Comparison of ENCODE assay signal across 1 cellular context in genomic region chr10:63042256-63042655, GRCh38.
TF ChIP-seq lines count a peak whose summit lies in the region.

No MANE protein-coding gene starts in this region.

TF ChIP-seq in H1, 55 proteins besides CTCF, POLR2A, EP300 and RAD21 (continued from another document):
- TF ChIP-seq, protein P1, sequence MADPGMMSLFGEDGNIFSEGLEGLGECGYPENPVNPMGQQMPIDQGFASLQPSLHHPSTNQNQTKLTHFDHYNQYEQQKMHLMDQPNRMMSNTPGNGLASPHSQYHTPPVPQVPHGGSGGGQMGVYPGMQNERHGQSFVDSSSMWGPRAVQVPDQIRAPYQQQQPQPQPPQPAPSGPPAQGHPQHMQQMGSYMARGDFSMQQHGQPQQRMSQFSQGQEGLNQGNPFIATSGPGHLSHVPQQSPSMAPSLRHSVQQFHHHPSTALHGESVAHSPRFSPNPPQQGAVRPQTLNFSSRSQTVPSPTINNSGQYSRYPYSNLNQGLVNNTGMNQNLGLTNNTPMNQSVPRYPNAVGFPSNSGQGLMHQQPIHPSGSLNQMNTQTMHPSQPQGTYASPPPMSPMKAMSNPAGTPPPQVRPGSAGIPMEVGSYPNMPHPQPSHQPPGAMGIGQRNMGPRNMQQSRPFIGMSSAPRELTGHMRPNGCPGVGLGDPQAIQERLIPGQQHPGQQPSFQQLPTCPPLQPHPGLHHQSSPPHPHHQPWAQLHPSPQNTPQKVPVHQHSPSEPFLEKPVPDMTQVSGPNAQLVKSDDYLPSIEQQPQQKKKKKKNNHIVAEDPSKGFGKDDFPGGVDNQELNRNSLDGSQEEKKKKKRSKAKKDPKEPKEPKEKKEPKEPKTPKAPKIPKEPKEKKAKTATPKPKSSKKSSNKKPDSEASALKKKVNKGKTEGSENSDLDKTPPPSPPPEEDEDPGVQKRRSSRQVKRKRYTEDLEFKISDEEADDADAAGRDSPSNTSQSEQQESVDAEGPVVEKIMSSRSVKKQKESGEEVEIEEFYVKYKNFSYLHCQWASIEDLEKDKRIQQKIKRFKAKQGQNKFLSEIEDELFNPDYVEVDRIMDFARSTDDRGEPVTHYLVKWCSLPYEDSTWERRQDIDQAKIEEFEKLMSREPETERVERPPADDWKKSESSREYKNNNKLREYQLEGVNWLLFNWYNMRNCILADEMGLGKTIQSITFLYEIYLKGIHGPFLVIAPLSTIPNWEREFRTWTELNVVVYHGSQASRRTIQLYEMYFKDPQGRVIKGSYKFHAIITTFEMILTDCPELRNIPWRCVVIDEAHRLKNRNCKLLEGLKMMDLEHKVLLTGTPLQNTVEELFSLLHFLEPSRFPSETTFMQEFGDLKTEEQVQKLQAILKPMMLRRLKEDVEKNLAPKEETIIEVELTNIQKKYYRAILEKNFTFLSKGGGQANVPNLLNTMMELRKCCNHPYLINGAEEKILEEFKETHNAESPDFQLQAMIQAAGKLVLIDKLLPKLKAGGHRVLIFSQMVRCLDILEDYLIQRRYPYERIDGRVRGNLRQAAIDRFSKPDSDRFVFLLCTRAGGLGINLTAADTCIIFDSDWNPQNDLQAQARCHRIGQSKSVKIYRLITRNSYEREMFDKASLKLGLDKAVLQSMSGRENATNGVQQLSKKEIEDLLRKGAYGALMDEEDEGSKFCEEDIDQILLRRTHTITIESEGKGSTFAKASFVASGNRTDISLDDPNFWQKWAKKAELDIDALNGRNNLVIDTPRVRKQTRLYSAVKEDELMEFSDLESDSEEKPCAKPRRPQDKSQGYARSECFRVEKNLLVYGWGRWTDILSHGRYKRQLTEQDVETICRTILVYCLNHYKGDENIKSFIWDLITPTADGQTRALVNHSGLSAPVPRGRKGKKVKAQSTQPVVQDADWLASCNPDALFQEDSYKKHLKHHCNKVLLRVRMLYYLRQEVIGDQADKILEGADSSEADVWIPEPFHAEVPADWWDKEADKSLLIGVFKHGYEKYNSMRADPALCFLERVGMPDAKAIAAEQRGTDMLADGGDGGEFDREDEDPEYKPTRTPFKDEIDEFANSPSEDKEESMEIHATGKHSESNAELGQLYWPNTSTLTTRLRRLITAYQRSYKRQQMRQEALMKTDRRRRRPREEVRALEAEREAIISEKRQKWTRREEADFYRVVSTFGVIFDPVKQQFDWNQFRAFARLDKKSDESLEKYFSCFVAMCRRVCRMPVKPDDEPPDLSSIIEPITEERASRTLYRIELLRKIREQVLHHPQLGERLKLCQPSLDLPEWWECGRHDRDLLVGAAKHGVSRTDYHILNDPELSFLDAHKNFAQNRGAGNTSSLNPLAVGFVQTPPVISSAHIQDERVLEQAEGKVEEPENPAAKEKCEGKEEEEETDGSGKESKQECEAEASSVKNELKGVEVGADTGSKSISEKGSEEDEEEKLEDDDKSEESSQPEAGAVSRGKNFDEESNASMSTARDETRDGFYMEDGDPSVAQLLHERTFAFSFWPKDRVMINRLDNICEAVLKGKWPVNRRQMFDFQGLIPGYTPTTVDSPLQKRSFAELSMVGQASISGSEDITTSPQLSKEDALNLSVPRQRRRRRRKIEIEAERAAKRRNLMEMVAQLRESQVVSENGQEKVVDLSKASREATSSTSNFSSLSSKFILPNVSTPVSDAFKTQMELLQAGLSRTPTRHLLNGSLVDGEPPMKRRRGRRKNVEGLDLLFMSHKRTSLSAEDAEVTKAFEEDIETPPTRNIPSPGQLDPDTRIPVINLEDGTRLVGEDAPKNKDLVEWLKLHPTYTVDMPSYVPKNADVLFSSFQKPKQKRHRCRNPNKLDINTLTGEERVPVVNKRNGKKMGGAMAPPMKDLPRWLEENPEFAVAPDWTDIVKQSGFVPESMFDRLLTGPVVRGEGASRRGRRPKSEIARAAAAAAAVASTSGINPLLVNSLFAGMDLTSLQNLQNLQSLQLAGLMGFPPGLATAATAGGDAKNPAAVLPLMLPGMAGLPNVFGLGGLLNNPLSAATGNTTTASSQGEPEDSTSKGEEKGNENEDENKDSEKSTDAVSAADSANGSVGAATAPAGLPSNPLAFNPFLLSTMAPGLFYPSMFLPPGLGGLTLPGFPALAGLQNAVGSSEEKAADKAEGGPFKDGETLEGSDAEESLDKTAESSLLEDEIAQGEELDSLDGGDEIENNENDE (IDR thresholded peaks at IDR 0.05; ENCODE audit: insufficient replicate concordance, low read length), result no peak
- TF ChIP-seq CBX8 (IDR thresholded peaks at IDR 0.05; ENCODE audit: borderline replicate concordance, low read depth, low read length) (no peak), BACH1 (IDR thresholded peaks at IDR 0.05; ENCODE audit: low read length) (no peak), ATF2 (IDR thresholded peaks at IDR 0.05; ENCODE audit: low read length) (no peak), TAF7 (optimal IDR thresholded peaks at IDR 0.05; ENCODE audit: borderline replicate concordance, low read depth, low read length) (no peak), EZH2 (IDR thresholded peaks at IDR 0.05; ENCODE audit: low read depth, low read length, severe bottlenecking) (no peak), TCF12 (IDR thresholded peaks at IDR 0.05; ENCODE audit: low read depth, low read length) (no peak), HDAC6 (IDR thresholded peaks at IDR 0.05; ENCODE audit: low read depth, low read length) (no peak)
TF ChIP-seq in H1: peak in this region for 0.
